Comparison of ENCODE assay signal across 8 cellular contexts in genomic region chr16:30896890-30897730, GRCh38. TPM values are rescaled to one million over a fixed set of nuclear protein-coding genes. Genes with fewer than 3 reads are reported as not detected.
A peak's percentile ranks its signal among the peaks of the same experiment; 100 is the strongest.
DNase-seq lines count a peak whose midpoint lies in the region; FAIRE-seq and TF ChIP-seq lines count a peak whose summit lies in the region.

No MANE protein-coding gene starts in this region.

- peaks cover 6% of the 10 kb centered on the region for H3K36me3 Mint-ChIP-seq in activated naive CD4-positive, alpha-beta T cell treated with anti-CD3 and anti-CD28 coated beads, Interleukin-2, amount 10 ng/mL, durations not matched to agents 7 days and 5 days
- H3K36me3 Mint-ChIP-seq in neural progenitor cell = no peaks in the 10 kb centered on the region

- peak overlapping the region; percentile 67 for H3K27ac Mint-ChIP-seq in activated naive CD4-positive, alpha-beta T cell treated with anti-CD3 and anti-CD28 coated beads, Interleukin-2, amount 10 ng/mL, durations not matched to agents 7 days and 5 days
- H3K27ac Mint-ChIP-seq in neural progenitor cell = peak overlapping the region; percentile 97

- H3K4me3 ChIP-seq in GM12865 (ENCODE audit: low read depth, low read length) (peak overlapping the region; percentile 42), SJCRH30 (peak overlapping the region; percentile 64), neural progenitor cell (peak overlapping the region; percentile 69), stomach (peak overlapping the region; percentile 44 to 59 (median 56))

- H3K4me1 ChIP-seq in SJCRH30 (peaks cover 5% of the 10 kb centered on the region; the same call in 1 of the 2 replicates), neural progenitor cell (peaks cover 16% of the 10 kb centered on the region), stomach (peaks cover 44 to 80% (median 70%) of the 10 kb centered on the region in 4 donors)

- peaks cover 56% of the 10 kb centered on the region for H3F3A ChIP-seq in neural progenitor cell (ENCODE audit: low read depth)

- TF ChIP-seq CTCF in GM12865 (IDR thresholded peaks at IDR 0.05; ENCODE audit: insufficient read depth, low read depth, low read length, missing control alignments) (no peak), neural progenitor cell (IDR thresholded peaks at IDR 0.05) (no peak), stomach (IDR thresholded peaks at IDR 0.05) (no peak)

- no peaks in the 10 kb centered on the region for H3K27me3 ChIP-seq in SJCRH30
- H3K27me3 ChIP-seq in neural progenitor cell = peaks cover 25% of the 10 kb centered on the region
- H3K27me3 ChIP-seq in stomach = no peaks in the 10 kb centered on the region

- FAIRE-seq in frontal cortex (lab: Jason Lieb, UNC) = no peak

- H4K20me1 ChIP-seq in neural progenitor cell (ENCODE audit: low read depth) = no peaks in the 10 kb centered on the region

- H3K4me1 Mint-ChIP-seq in activated naive CD4-positive, alpha-beta T cell treated with anti-CD3 and anti-CD28 coated beads, Interleukin-2, amount 10 ng/mL, durations not matched to agents 7 days and 5 days = peaks cover 68% of the 10 kb centered on the region
- peaks cover 34% of the 10 kb centered on the region for H3K4me1 Mint-ChIP-seq in neural progenitor cell

- peak overlapping the region; percentile 51 for H3K4me3 Mint-ChIP-seq in activated naive CD4-positive, alpha-beta T cell treated with anti-CD3 and anti-CD28 coated beads, Interleukin-2, amount 10 ng/mL, durations not matched to agents 7 days and 5 days
- peak overlapping the region; percentile 91 for H3K4me3 Mint-ChIP-seq in neural progenitor cell

- no peaks in the 10 kb centered on the region for H3K9me3 ChIP-seq in SJCRH30 (replicated peaks)
- no peaks in the 10 kb centered on the region for H3K9me3 ChIP-seq in neural progenitor cell (ENCODE audit: low read depth)
- no peaks in the 10 kb centered on the region for H3K9me3 ChIP-seq in stomach

- H3K27ac ChIP-seq in SJCRH30 (peak overlapping the region; percentile 88), neural progenitor cell (peak overlapping the region; percentile 83), stomach (peak overlapping the region; percentile 96 to 99 (median 97))

- no peak for TF ChIP-seq POLR2A in stomach (IDR thresholded peaks at IDR 0.05)

- 15 to 19% (median 17%) methylated on average over 31 of the region's 31 CpGs for WGBS in stomach, 5 donors

- peak overlapping the region; percentile 84 for H3K4me2 ChIP-seq in neural progenitor cell

- H2AFZ ChIP-seq in neural progenitor cell (replicated peaks) = peak overlapping the region; percentile 65

- TF ChIP-seq EP300 in stomach (IDR thresholded peaks at IDR 0.05) = no peak

- no peak overlapping the region for H3K9ac ChIP-seq in neural progenitor cell

- intact Hi-C loops in stomach (cut with DNase I; ENCODE audit: low total_unique reads) = loop anchor here (10.0 kb wide), 1 partner anchor 52 kb away; no protein-coding TSS in a partner anchor

- H3K36me3 ChIP-seq in SJCRH30 = no peaks in the 10 kb centered on the region
- no peaks in the 10 kb centered on the region for H3K36me3 ChIP-seq in neural progenitor cell
- no peaks in the 10 kb centered on the region for H3K36me3 ChIP-seq in stomach

- H3K79me2 ChIP-seq in neural progenitor cell (ENCODE audit: low read depth) = peaks cover 8% of the 10 kb centered on the region

- no peaks in the 10 kb centered on the region for H3K9me3 Mint-ChIP-seq in activated naive CD4-positive, alpha-beta T cell treated with anti-CD3 and anti-CD28 coated beads, Interleukin-2, amount 10 ng/mL, durations not matched to agents 7 days and 5 days
- no peaks in the 10 kb centered on the region for H3K9me3 Mint-ChIP-seq in neural progenitor cell

- DNase-seq in GM12865 (ENCODE audit: low read depth) (peak; percentile 87), HUDEP-2 (lab: John Stamatoyannopoulos, UW; ENCODE audit: unreplicated experiment in 76 of 76) (peak in 64 of 76 experiments; percentile 14 to 84 (median 65)), SJCRH30 (peak; percentile 91 to 95), frontal cortex (ENCODE audit: low spot score in 2 of 2) (peak; percentile 84 to 86), neural progenitor cell (ENCODE audit: low spot score) (peak; percentile 98), stomach (peak; percentile 92), GOT3 (lab: John Stamatoyannopoulos, UW) (no peak)
- peak; percentile 85 for DNase-seq in activated naive CD4-positive, alpha-beta T cell treated with anti-CD3 and anti-CD28 coated beads, Interleukin-2, amount 10 ng/mL, durations not matched to agents 7 days and 5 days

- CTCF ChIA-PET in activated naive CD4-positive, alpha-beta T cell treated with anti-CD3 and anti-CD28 coated beads, Interleukin-2, amount 10 ng/mL, durations not matched to agents 7 days and 5 days (lab: Charles Lee) = interaction anchor here (4.1 kb wide), 1 partner anchor 52 kb away, joined by 14 read pairs; no protein-coding TSS in a partner anchor

- no peaks in the 10 kb centered on the region for H3K27me3 Mint-ChIP-seq in activated naive CD4-positive, alpha-beta T cell treated with anti-CD3 and anti-CD28 coated beads, Interleukin-2, amount 10 ng/mL, durations not matched to agents 7 days and 5 days
- H3K27me3 Mint-ChIP-seq in neural progenitor cell (ENCODE audit: insufficient read depth, low read depth) = peaks cover 18% of the 10 kb centered on the region

RNA-seq across cellular contexts. Expression of gene CTF1, which starts 0.7 kb away (rescaled TPM):
- 1.3 and 1.4 TPM in 2 replicates for total RNA-seq in SJCRH30 (2014; rRNA removed; shearing (Covaris generic))
- total RNA-seq in frontal cortex = 0.41 TPM
- 0.39 and 1.5 TPM in 2 replicates for total RNA-seq in neural progenitor cell (ENCODE audit: low replicate concordance)
- total RNA-seq in stomach = 1 to 10 TPM in 1 of 5 donors, under 1 TPM in 2, not detected in 2; 0.29 to 2.3 (median 0.55) TPM
- 1 to 10 TPM; 2.1 to 4.5 (median 2.9) TPM for polyA plus RNA-seq in stomach

RNA-seq across cellular contexts. Expression of gene BCL7C, which starts 3.2 kb away (rescaled TPM):
- 28.1 and 30.3 TPM in 2 replicates for total RNA-seq in SJCRH30 (2014; rRNA removed; shearing (Covaris generic))
- 41.6 TPM for total RNA-seq in frontal cortex
- total RNA-seq in neural progenitor cell (ENCODE audit: low replicate concordance) = 18.3 and 32.1 TPM in 2 replicates
- 10 to 100 TPM; 12.2 to 44.6 (median 21.6) TPM for total RNA-seq in stomach
- polyA plus RNA-seq in stomach = 10 to 100 TPM; 39.5 to 58.2 (median 48.4) TPM

RNA-seq across cellular contexts. Expression of gene FBXL19, which starts 26.3 kb away (rescaled TPM):
- 14.2 and 14.4 TPM in 2 replicates for total RNA-seq in SJCRH30 (2014; rRNA removed; shearing (Covaris generic))
- total RNA-seq in frontal cortex (66.4 TPM), neural progenitor cell (ENCODE audit: low replicate concordance) (9.2 and 76.7 TPM in 2 replicates), stomach (100 to 1,000 TPM in 1 of 5 donors, 10 to 100 TPM in 1, 1 to 10 TPM in 3; 6.7 to 252 (median 9.7) TPM)
- polyA plus RNA-seq in stomach = 10 to 100 TPM in 1 of 3 donors, 1 to 10 TPM in 2; 5.8 to 12.7 (median 8.2) TPM

RNA-seq across cellular contexts. Expression of gene ORAI3, which starts 51.8 kb away (rescaled TPM):
- total RNA-seq in SJCRH30 (2014; rRNA removed; shearing (Covaris generic)) = 4.0 and 7.0 TPM in 2 replicates
- total RNA-seq in frontal cortex = 4.1 TPM
- 10.2 and 20.1 TPM in 2 replicates for total RNA-seq in neural progenitor cell (ENCODE audit: low replicate concordance)
- 10 to 100 TPM in 2 of 5 donors, 1 to 10 TPM in 2, not detected in 1; 6.7 to 14.0 (median 11.2) TPM for total RNA-seq in stomach
- 10 to 100 TPM in 2 of 3 donors, 1 to 10 TPM in 1; 7.8 to 26.0 (median 10.5) TPM for polyA plus RNA-seq in stomach
